ENCODE assay signal across 8 cellular contexts in the genomic region with DNA sequence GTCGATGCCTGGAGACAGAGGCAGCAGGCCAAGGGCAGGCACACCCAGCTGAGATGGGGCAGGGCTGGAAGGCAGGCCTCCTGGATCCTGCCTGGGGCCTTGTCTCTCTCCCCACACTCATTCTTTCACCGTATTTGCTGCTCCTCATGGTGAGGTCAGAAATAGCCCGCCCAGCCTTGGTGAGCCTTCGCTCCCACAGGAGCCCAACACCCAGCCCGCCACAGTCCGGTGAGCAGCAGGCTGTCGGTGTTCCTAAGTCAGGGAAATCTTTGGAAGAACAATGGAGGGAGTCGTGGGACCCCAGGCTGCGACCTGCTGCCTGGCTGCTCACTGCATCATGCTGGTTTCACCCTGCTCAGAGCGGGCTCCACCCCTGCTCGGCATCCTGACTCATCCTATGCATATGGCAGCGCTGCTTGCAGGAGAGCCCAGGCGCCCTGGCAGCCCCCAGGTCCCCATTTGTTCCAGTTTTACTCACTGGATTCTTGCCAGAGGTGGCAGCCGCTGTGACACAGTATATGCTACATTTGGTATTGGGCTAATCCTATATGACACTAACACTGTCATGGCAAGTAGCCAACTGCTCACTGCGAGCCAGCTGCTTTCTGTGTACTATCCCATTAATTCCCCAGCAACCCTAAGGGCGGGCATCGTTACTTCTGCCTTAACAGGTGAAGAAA. TPM values are rescaled to one million over a fixed set of nuclear protein-coding genes. Genes with fewer than 3 reads are reported as not detected.
DNase-seq lines count a peak whose midpoint lies in the region; ATAC-seq and TF ChIP-seq lines count a peak whose summit lies in the region.

No MANE protein-coding gene starts in this region.

- TF ChIP-seq CTCF in HEK293 (tag by site-specific recombination; IDR thresholded peaks at IDR 0.05): no peak

- no peaks in the 10 kb centered on the region for H3K9me3 ChIP-seq in HEK293 (ENCODE audit: control insufficient read depth, insufficient read depth, low read depth, low read length)

- H3K27me3 Mint-ChIP-seq in immature natural killer cell (ENCODE audit: low read depth in 3 of 3): peaks cover 0 to 2% (median 0%) of the 10 kb centered on the region in 3 donors

- 0 out of 2 replicates have a peak overlapping the region, but pooled peaks have one; percentile 41 for H3K27ac ChIP-seq in HEK293 (ENCODE audit: extremely low read depth, low read depth, low read length)
- H3K27ac ChIP-seq in skin epidermis: peak overlapping the region in 11 of 21 experiments; percentile 21 to 70 (median 46)

- peaks cover 0 to 1% of the 10 kb centered on the region in 2 donors for H3K4me1 Mint-ChIP-seq in immature natural killer cell

- no peak for ATAC-seq in HG03520 (IDR thresholded peaks at IDR 0.05; ENCODE audit: unreplicated experiment)
- ATAC-seq in GM19324 (IDR thresholded peaks at IDR 0.05; ENCODE audit: low FRiP score, unreplicated experiment): no peak

- H3K4me3 Mint-ChIP-seq in immature natural killer cell: no peak overlapping the region

- POLR2A ChIA-PET in HEK293 (lab: Yijun Ruan, JAX): interaction anchor here (1.1 to 2.3 kb wide), 2 partner anchors 10 to 27 kb away, joined by 8 read pairs; no protein-coding TSS in a partner anchor

- in situ Hi-C loops in KBM-7 (cut with MboI; ENCODE audit: low pct_unique_long_range_greater_than_20kb, low sequenced_read_pairs): no loop called here

- DNase-seq in NCI-H446 (lab: John Stamatoyannopoulos, UW) (peak; percentile 80 to 93), erythroblast (lab: John Stamatoyannopoulos, UW) (peak; percentile 72 to 80), immature natural killer cell (no peak), KBM-7 (no peak)

- H3K4me3 ChIP-seq in HEK293 (ENCODE audit: low read depth, low read length): no peak overlapping the region
- no peak overlapping the region for H3K4me3 ChIP-seq in skin epidermis

- CTCF ChIA-PET in HEK293 (lab: Yijun Ruan, JAX): interaction anchor here (0.5 to 1.9 kb wide), 9 partner anchors 10 to 748 kb away, joined by 3 to 10 read pairs (median 4); no protein-coding TSS in a partner anchor

- H3K9me3 Mint-ChIP-seq in immature natural killer cell: no peaks in the 10 kb centered on the region

- peak overlapping the region in 3 of 6 donors; percentile 24 to 50 (median 30) for H3K27ac Mint-ChIP-seq in immature natural killer cell

- no peak for TF ChIP-seq POLR2A in erythroblast (IDR thresholded peaks at IDR 0.05; ENCODE audit: low read length)

- H3K36me3 Mint-ChIP-seq in immature natural killer cell: peaks cover 21 to 35% (median 35%) of the 10 kb centered on the region in 3 donors

- peaks cover 8% of the 10 kb centered on the region; the same call in 1 of the 2 replicates for H3K4me1 ChIP-seq in HEK293 (ENCODE audit: control insufficient read depth, insufficient read depth, low read length)

- peaks cover 0 to 20% of the 10 kb centered on the region in 2 experiments; a peak in 2 of 3 replicates for H3K36me3 ChIP-seq in HEK293 (ENCODE audit: control insufficient read depth in 2 of 2, insufficient read depth in 1 of 2, low read length in 2 of 2)

TF ChIP-seq in HEK293, 187 proteins besides CTCF, POLR2A, EP300 and RAD21 (continues in another document):
- TF ChIP-seq, protein P1, sequence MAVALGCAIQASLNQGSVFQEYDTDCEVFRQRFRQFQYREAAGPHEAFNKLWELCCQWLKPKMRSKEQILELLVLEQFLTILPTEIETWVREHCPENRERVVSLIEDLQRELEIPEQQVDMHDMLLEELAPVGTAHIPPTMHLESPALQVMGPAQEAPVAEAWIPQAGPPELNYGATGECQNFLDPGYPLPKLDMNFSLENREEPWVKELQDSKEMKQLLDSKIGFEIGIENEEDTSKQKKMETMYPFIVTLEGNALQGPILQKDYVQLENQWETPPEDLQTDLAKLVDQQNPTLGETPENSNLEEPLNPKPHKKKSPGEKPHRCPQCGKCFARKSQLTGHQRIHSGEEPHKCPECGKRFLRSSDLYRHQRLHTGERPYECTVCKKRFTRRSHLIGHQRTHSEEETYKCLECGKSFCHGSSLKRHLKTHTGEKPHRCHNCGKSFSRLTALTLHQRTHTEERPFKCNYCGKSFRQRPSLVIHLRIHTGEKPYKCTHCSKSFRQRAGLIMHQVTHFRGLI (tag by site-specific recombination; IDR thresholded peaks at IDR 0.05): peak; percentile 44; the same call in 1 of the 2 replicates
- peak; percentile 89 for TF ChIP-seq ZIC2 (tag by site-specific recombination; IDR thresholded peaks at IDR 0.05)
- TF ChIP-seq, protein P2, sequence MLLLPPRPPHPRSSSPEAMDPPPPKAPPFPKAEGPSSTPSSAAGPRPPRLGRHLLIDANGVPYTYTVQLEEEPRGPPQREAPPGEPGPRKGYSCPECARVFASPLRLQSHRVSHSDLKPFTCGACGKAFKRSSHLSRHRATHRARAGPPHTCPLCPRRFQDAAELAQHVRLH (tag by site-specific recombination; IDR thresholded peaks at IDR 0.05): no peak
- 0 out of 2 replicates have a peak, but pooled peaks have one; percentile 27 for TF ChIP-seq ZEB2 (tag by site-specific recombination; IDR thresholded peaks at IDR 0.05)
- no peak for TF ChIP-seq ZSCAN23 (tag by site-specific recombination; IDR thresholded peaks at IDR 0.05)
- no peak for TF ChIP-seq RBAK (tag by site-specific recombination; IDR thresholded peaks at IDR 0.05)
- TF ChIP-seq ZBTB8A (tag by site-specific recombination; IDR thresholded peaks at IDR 0.05): 0 out of 2 replicates have a peak, but pooled peaks have one; percentile 13
- no peak for TF ChIP-seq ZNF473 (tag by site-specific recombination; IDR thresholded peaks at IDR 0.05)
- peak; percentile 23 for TF ChIP-seq OSR2 (tag by site-specific recombination; IDR thresholded peaks at IDR 0.05)
- TF ChIP-seq ZNF23 (tag by site-specific recombination; IDR thresholded peaks at IDR 0.05; ENCODE audit: borderline replicate concordance): no peak
- TF ChIP-seq, protein P3, sequence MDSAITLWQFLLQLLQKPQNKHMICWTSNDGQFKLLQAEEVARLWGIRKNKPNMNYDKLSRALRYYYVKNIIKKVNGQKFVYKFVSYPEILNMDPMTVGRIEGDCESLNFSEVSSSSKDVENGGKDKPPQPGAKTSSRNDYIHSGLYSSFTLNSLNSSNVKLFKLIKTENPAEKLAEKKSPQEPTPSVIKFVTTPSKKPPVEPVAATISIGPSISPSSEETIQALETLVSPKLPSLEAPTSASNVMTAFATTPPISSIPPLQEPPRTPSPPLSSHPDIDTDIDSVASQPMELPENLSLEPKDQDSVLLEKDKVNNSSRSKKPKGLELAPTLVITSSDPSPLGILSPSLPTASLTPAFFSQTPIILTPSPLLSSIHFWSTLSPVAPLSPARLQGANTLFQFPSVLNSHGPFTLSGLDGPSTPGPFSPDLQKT (IDR thresholded peaks at IDR 0.05; ENCODE audit: borderline replicate concordance, low read depth, low read length): no peak
- 0 out of 2 replicates have a peak, but pooled peaks have one; percentile 55 for TF ChIP-seq ZNF184 (tag by site-specific recombination; IDR thresholded peaks at IDR 0.05)
- TF ChIP-seq ZNF701 (tag by site-specific recombination; IDR thresholded peaks at IDR 0.05): no peak
- TF ChIP-seq, protein P4, sequence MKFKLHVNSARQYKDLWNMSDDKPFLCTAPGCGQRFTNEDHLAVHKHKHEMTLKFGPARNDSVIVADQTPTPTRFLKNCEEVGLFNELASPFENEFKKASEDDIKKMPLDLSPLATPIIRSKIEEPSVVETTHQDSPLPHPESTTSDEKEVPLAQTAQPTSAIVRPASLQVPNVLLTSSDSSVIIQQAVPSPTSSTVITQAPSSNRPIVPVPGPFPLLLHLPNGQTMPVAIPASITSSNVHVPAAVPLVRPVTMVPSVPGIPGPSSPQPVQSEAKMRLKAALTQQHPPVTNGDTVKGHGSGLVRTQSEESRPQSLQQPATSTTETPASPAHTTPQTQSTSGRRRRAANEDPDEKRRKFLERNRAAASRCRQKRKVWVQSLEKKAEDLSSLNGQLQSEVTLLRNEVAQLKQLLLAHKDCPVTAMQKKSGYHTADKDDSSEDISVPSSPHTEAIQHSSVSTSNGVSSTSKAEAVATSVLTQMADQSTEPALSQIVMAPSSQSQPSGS (tag by site-specific recombination; IDR thresholded peaks at IDR 0.05; ENCODE audit: low read depth): no peak
- peak; percentile 32; the same call in 1 of the 2 replicates for TF ChIP-seq ZNF423 (tag by site-specific recombination; IDR thresholded peaks at IDR 0.05)
- TF ChIP-seq, protein P5, sequence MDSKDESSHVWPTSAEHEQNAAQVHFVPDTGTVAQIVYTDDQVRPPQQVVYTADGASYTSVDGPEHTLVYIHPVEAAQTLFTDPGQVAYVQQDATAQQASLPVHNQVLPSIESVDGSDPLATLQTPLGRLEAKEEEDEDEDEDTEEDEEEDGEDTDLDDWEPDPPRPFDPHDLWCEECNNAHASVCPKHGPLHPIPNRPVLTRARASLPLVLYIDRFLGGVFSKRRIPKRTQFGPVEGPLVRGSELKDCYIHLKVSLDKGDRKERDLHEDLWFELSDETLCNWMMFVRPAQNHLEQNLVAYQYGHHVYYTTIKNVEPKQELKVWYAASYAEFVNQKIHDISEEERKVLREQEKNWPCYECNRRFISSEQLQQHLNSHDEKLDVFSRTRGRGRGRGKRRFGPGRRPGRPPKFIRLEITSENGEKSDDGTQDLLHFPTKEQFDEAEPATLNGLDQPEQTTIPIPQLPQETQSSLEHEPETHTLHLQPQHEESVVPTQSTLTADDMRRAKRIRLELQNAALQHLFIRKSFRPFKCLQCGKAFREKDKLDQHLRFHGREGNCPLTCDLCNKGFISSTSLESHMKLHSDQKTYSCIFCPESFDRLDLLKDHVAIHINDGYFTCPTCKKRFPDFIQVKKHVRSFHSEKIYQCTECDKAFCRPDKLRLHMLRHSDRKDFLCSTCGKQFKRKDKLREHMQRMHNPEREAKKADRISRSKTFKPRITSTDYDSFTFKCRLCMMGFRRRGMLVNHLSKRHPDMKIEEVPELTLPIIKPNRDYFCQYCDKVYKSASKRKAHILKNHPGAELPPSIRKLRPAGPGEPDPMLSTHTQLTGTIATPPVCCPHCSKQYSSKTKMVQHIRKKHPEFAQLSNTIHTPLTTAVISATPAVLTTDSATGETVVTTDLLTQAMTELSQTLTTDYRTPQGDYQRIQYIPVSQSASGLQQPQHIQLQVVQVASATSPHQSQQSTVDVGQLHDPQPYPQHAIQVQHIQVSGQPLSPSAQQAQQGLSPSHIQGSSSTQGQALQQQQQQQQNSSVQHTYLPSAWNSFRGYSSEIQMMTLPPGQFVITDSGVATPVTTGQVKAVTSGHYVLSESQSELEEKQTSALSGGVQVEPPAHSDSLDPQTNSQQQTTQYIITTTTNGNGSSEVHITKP (tag by site-specific recombination; IDR thresholded peaks at IDR 0.05): peak; percentile 57
- no peak for TF ChIP-seq ZNF785 (tag by site-specific recombination; IDR thresholded peaks at IDR 0.05)
- TF ChIP-seq ZNF544 (tag by site-specific recombination; IDR thresholded peaks at IDR 0.05): no peak
- TF ChIP-seq ZNF114 (tag by site-specific recombination; IDR thresholded peaks at IDR 0.05): no peak

RNA-seq across cellular contexts. Expression of a gene that starts 53.2 kb away (rescaled TPM):
- under 1 TPM in 2 of 3 donors, not detected in 1; 0.26 to 0.30 TPM for polyA plus RNA-seq in immature natural killer cell

Comparison
In these comparisons a context has a peak if more than half of its experiments do, and no peak if none do; other contexts are left out.
1. DNase-seq: peak in NCI-H446 (2 of 2) and erythroblast (2 of 2); none in immature natural killer cell (0 of 3) and KBM-7 (single experiment).